Comparison of ENCODE assay signal across 7 cellular contexts in the genomic region with DNA sequence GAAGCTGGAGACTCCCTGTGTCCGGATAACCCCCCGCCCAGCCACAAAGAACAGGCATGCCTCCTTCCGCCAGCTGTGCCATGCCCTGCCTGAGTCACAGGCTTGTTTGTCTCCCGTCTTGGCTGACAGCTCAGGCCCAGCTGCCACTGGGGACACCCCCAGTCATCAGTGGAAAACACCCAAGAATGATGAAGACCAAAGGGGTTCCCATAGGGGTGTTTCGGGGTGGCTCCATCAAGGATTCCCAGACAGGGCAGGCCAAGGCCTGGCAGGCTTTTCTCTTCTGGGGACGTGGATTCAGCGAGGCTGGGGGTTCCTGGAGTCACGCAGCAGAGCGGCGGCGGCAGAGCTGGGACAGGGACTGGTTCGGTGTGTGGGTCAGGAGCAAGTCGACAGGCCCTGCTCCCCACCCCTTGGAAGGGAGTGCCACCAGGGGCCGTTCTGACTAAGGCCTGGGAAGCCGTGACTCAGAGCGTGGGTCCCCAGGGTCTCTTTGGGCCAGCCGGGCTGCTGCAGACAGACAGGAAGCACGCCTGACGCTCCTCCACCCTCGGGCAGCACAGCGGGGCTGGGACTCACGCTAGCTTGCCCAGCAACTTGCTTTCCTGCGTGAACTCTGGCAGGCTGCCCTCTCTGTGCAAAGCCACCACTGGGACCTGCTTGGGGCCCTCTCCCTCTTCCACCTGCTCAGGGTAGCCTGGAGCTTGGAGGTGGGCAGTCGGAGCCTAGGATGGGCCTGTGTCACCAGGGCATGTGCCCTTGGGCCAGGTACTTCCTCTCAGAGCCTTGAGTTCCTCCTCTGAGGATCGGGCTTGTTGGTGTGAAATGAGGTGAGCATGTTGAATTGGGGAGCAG.
DNase-seq lines count a peak whose midpoint lies in the region; ATAC-seq and TF ChIP-seq lines count a peak whose summit lies in the region.
"Not testable (repeated sequence)": the region's sequence is repeated elsewhere in the genome, so short reads cannot be mapped to it uniquely, and the experiment has no call there.

No MANE protein-coding gene starts in this region.

- peak; percentile 12 to 27 for DNase-seq in activated CD4-positive, alpha-beta T cell treated with anti-CD3 and anti-CD28 coated beads, Interleukin-2, amount 50 U/mL, for 24 hours (ENCODE audit: low read depth in 1 of 2, low spot score in 1 of 2)
- DNase-seq in coronary artery (ENCODE audit: low spot score), result peak; percentile 95
- peak; percentile 93 for DNase-seq in kidney tubule cell (ENCODE audit: low spot score)
- peak; percentile 26 for DNase-seq in smooth muscle cell of the brain vasculature (ENCODE audit: low read depth, low spot score)

- ATAC-seq in GM18519 (IDR thresholded peaks at IDR 0.05; ENCODE audit: low FRiP score, unreplicated experiment) (peak; percentile 40), HG02588 (IDR thresholded peaks at IDR 0.05; ENCODE audit: unreplicated experiment) (peak; percentile 59)

- TF ChIP-seq CTCF in coronary artery (IDR thresholded peaks at IDR 0.05), result not testable (repeated sequence)

- TF ChIP-seq RAD21 in Ishikawa (IDR thresholded peaks at IDR 0.05; ENCODE audit: low read depth), result not testable (repeated sequence)

- peak overlapping the region; percentile 32 for H3K4me3 ChIP-seq in coronary artery

- peak overlapping the region; percentile 90 to 94 for H3K27ac ChIP-seq in coronary artery

- peak; percentile 30; the same call in 1 of the 2 replicates for TF ChIP-seq EP300 in Ishikawa (IDR thresholded peaks at IDR 0.05; ENCODE audit: borderline replicate concordance)

TF ChIP-seq in Ishikawa, 13 proteins besides CTCF, POLR2A, EP300 and RAD21:
- TF ChIP-seq NFIC (IDR thresholded peaks at IDR 0.05), result peak; percentile 42

Comparison
In these comparisons a context has a peak if more than half of its experiments do, and no peak if none do; other contexts are left out.
1. Peak in every context shown above with its lines: DNase-seq, ATAC-seq, H3K4me3 ChIP-seq and H3K27ac ChIP-seq.
2. DNase-seq: peak in every context shown above with its lines; median percentile 95 in coronary artery; 93 in kidney tubule cell; 26 in smooth muscle cell of the brain vasculature; 20 in activated CD4-positive, alpha-beta T cell treated with anti-CD3 and anti-CD28 coated beads, Interleukin-2, amount 50 U/mL, for 24 hours.